In the genomic region with DNA sequence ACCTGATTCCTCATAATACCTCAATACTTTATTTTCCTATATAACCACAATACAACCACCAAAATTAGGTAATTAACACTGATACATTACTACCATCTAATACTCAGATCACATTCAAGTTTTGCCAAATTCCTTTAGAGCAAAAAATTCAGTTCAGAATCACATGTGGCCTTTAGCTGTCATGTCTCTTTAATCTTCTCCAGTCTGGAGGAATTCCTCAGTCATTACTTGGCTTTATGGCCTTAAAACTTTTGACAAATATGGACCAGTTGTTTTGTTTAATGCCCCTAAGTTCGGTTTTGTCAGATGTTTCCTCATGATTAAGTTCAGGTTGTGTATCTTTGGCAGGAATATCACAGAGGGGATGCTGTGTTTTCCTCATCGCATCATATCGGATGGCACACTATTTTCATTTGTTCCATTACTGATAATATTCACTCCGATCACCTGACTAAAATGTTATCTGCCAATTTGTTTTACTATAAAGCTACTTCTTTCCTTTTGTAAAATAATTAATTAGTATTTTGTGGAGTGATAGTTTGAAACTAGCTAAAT, we compare ENCODE assay signal across 12 cellular contexts. TPM values are rescaled to one million over a fixed set of nuclear protein-coding genes. Genes with fewer than 3 reads are reported as not detected.
DNase-seq lines count a peak whose midpoint lies in the region; ATAC-seq and TF ChIP-seq lines count a peak whose summit lies in the region.
"Had no signal": no experiment of that assay in that cellular context is flagged by ENCODE, and none has a peak within 500 bp of the region (broad histone marks: within the 10 kb centered on the region; RNA-seq: fewer than 3 reads in every experiment).

No MANE protein-coding gene starts in this region.

- TF ChIP-seq CTCF in smooth muscle cell (IDR thresholded peaks at IDR 0.05; ENCODE audit: borderline replicate concordance, insufficient read depth, poor library complexity, severe bottlenecking) (no peak), type B pancreatic cell (conservative IDR thresholded peaks at IDR 0.05) (no peak)

- no peaks in the 10 kb centered on the region for H3F3A ChIP-seq in smooth muscle cell (ENCODE audit: low read depth)

- no peaks in the 10 kb centered on the region for H3K27me3 Mint-ChIP-seq in type B pancreatic cell
- H3K27me3 Mint-ChIP-seq: CD8-positive, alpha-beta memory T cell had no signal

- 51% methylated on average over 4 of the region's 4 CpGs for WGBS in smooth muscle cell (ENCODE audit: low lambda C conversion rate)

- no peaks in the 10 kb centered on the region for H3K36me3 Mint-ChIP-seq in type B pancreatic cell
- H3K36me3 Mint-ChIP-seq: CD8-positive, alpha-beta memory T cell had no signal

- H3K9me3 Mint-ChIP-seq in type B pancreatic cell: peaks cover 4% of the 10 kb centered on the region
- H3K9me3 Mint-ChIP-seq: CD8-positive, alpha-beta memory T cell had no signal

- H3K27ac Mint-ChIP-seq in type B pancreatic cell: no peak overlapping the region

- no peaks in the 10 kb centered on the region for H3K79me2 ChIP-seq in smooth muscle cell (ENCODE audit: low read depth)

- no peaks in the 10 kb centered on the region for H3K9me3 ChIP-seq in smooth muscle cell (replicated peaks; ENCODE audit: low read depth)

- H3K36me3 ChIP-seq in smooth muscle cell (ENCODE audit: low read depth): no peaks in the 10 kb centered on the region

- H3K4me1 ChIP-seq in smooth muscle cell (ENCODE audit: low read depth): no peaks in the 10 kb centered on the region

- no peak overlapping the region for H3K9ac ChIP-seq in smooth muscle cell (ENCODE audit: low read depth)
- H3K9ac ChIP-seq: KMS-11 had no signal

- peaks cover 13% of the 10 kb centered on the region for H3K4me1 Mint-ChIP-seq in type B pancreatic cell (ENCODE audit: unreplicated experiment)

- H3K27me3 ChIP-seq in smooth muscle cell (ENCODE audit: low read depth): no peaks in the 10 kb centered on the region

- peak overlapping the region; percentile 8 for H3K4me2 ChIP-seq in smooth muscle cell
- H3K4me2 ChIP-seq: KMS-11 had no signal

- H4K20me1 ChIP-seq in smooth muscle cell (ENCODE audit: low read depth): no peaks in the 10 kb centered on the region

- no peak overlapping the region for H3K27ac ChIP-seq in smooth muscle cell (ENCODE audit: low read depth)
- H3K27ac ChIP-seq: KMS-11 had no signal

- H3K4me3 Mint-ChIP-seq in type B pancreatic cell: no peak overlapping the region
- H3K4me3 Mint-ChIP-seq: CD8-positive, alpha-beta memory T cell had no signal

- no peak overlapping the region for H2AFZ ChIP-seq in smooth muscle cell (ENCODE audit: low read depth)

- H3K4me3 ChIP-seq in smooth muscle cell: no peak overlapping the region

- DNase-seq in EH (ENCODE audit: low read depth) (peak; percentile 50), HCEC 1CT (peak; percentile 3), dermis microvascular lymphatic vessel endothelial cell (ENCODE audit: low read depth in 2 of 2) (peak; percentile 7 to 50), smooth muscle cell (lab: John Stamatoyannopoulos, UW; ENCODE audit: unreplicated experiment) (no peak), type B pancreatic cell (ENCODE audit: extremely low spot score, unreplicated experiment) (no peak), COLO829 (ENCODE audit: low spot score) (no peak)
- no peak for DNase-seq in activated CD4-positive, CD25-positive, alpha-beta regulatory T cell (lab: John Stamatoyannopoulos, UW)
- DNase-seq: CD8-positive, alpha-beta memory T cell; DMS 273 treated with DMSO at 0.1 percent for 48 hours had no signal

- no peak for ATAC-seq in GM18868 (IDR thresholded peaks at IDR 0.05; ENCODE audit: unreplicated experiment)
- ATAC-seq: HCT116 had no signal

RNA-seq across cellular contexts. Expression of gene AKIRIN2, which starts 51.2 kb away (rescaled TPM):
- total RNA-seq in dermis microvascular lymphatic vessel endothelial cell (13.6 and 16.3 TPM in 2 replicates), smooth muscle cell (29.5 and 29.6 TPM in 2 replicates), type B pancreatic cell (ENCODE audit: low replicate concordance) (57.2 and 61.7 TPM in 2 replicates)
- polyA plus RNA-seq in smooth muscle cell: 50.5 and 60.3 TPM in 2 replicates

Comparison
In these comparisons a context has a peak if more than half of its experiments do, and no peak if none do; other contexts are left out.
1. DNase-seq: peak in EH (single experiment), HCEC 1CT (single experiment) and dermis microvascular lymphatic vessel endothelial cell (2 of 2); none in smooth muscle cell (single experiment), activated CD4-positive, CD25-positive, alpha-beta regulatory T cell (0 of 4), type B pancreatic cell (single experiment) and COLO829 (single experiment).